In genomic region chr19:53365134-53365898, GRCh38 we compare ENCODE assay signal across 8 cellular contexts. TPM values are rescaled to one million over a fixed set of nuclear protein-coding genes. Genes with fewer than 3 reads are reported as not detected.
DNase-seq lines count a peak whose midpoint lies in the region; ATAC-seq and TF ChIP-seq lines count a peak whose summit lies in the region.

TSS of gene ZNF525 (plus strand) at chr19:53365705. CDS start at chr19:53372282, 6,577 bp downstream.

- peak within 1 kb of the TSS; percentile 84 for H3K4me3 ChIP-seq in thoracic aorta

- H3K4me1 ChIP-seq in thoracic aorta (ENCODE audit: control insufficient read depth in 1 of 2, low read depth in 2 of 2) = no peaks in the 10 kb centered on the region

- H3K9me3 ChIP-seq in thoracic aorta = no peaks in the 10 kb centered on the region

- peak within 1 kb of the TSS; percentile 66 to 81 for H3K27ac ChIP-seq in thoracic aorta

- peak; percentile 83 for DNase-seq in ELR (ENCODE audit: low read depth)
- DNase-seq in H4 (ENCODE audit: low spot score) = peak; percentile 39
- DNase-seq in M059J (ENCODE audit: low read depth) = peak; percentile 87
- DNase-seq in SK-N-DZ (ENCODE audit: low spot score) = peak; percentile 77
- peak; percentile 98 for DNase-seq in activated naive CD4-positive, alpha-beta T cell treated with anti-CD3 and anti-CD28 coated beads, Interleukin-2, amount 10 ng/mL, durations not matched to agents 7 days and 5 days
- DNase-seq in glutamatergic neuron = peak; percentile 94
- peak; percentile 94 for DNase-seq in osteocyte (ENCODE audit: extremely low spot score, unreplicated experiment)
- peak; percentile 61 for DNase-seq in thoracic aorta (ENCODE audit: low spot score)

- peak within 1 kb of the TSS; percentile 93 for H3K4me3 Mint-ChIP-seq in activated naive CD4-positive, alpha-beta T cell treated with anti-CD3 and anti-CD28 coated beads, Interleukin-2, amount 10 ng/mL, durations not matched to agents 7 days and 5 days
- H3K4me3 Mint-ChIP-seq in glutamatergic neuron (ENCODE audit: unreplicated experiment) (peak within 1 kb of the TSS; percentile 93), osteocyte (ENCODE audit: unreplicated experiment) (peak within 1 kb of the TSS; percentile 90)

- no peaks in the 10 kb centered on the region for H3K36me3 ChIP-seq in thoracic aorta

- CTCF ChIA-PET in activated naive CD4-positive, alpha-beta T cell treated with anti-CD3 and anti-CD28 coated beads, Interleukin-2, amount 10 ng/mL, durations not matched to agents 7 days and 5 days (lab: Charles Lee) = no interaction called here

- H3K4me1 Mint-ChIP-seq in activated naive CD4-positive, alpha-beta T cell treated with anti-CD3 and anti-CD28 coated beads, Interleukin-2, amount 10 ng/mL, durations not matched to agents 7 days and 5 days = peaks cover 32% of the 10 kb centered on the region
- H3K4me1 Mint-ChIP-seq in glutamatergic neuron (ENCODE audit: low read depth, unreplicated experiment) (peaks cover 5% of the 10 kb centered on the region), osteocyte (ENCODE audit: unreplicated experiment) (peaks cover 13% of the 10 kb centered on the region)

- peaks cover 24% of the 10 kb centered on the region for H3K36me3 Mint-ChIP-seq in activated naive CD4-positive, alpha-beta T cell treated with anti-CD3 and anti-CD28 coated beads, Interleukin-2, amount 10 ng/mL, durations not matched to agents 7 days and 5 days
- H3K36me3 Mint-ChIP-seq in glutamatergic neuron (ENCODE audit: unreplicated experiment) = no peaks in the 10 kb centered on the region
- no peaks in the 10 kb centered on the region for H3K36me3 Mint-ChIP-seq in osteocyte (ENCODE audit: unreplicated experiment)

- TF ChIP-seq CTCF in glutamatergic neuron (IDR thresholded peaks at IDR 0.05; ENCODE audit: partially characterized antibody, unreplicated experiment) (peak; percentile 66), osteocyte (IDR thresholded peaks at IDR 0.05) (peak; percentile 30), thoracic aorta (IDR thresholded peaks at IDR 0.05) (peak; percentile 20)

- ATAC-seq in thoracic aorta (ENCODE audit: insufficient number of reproducible peaks, low FRiP score, low read depth) = peak; percentile 88

- H3K27ac Mint-ChIP-seq in activated naive CD4-positive, alpha-beta T cell treated with anti-CD3 and anti-CD28 coated beads, Interleukin-2, amount 10 ng/mL, durations not matched to agents 7 days and 5 days = peak within 1 kb of the TSS; percentile 93
- H3K27ac Mint-ChIP-seq in glutamatergic neuron (ENCODE audit: unreplicated experiment) (peak within 1 kb of the TSS; percentile 75), osteocyte (ENCODE audit: unreplicated experiment) (peak within 1 kb of the TSS; percentile 90)

- peaks cover 41% of the 10 kb centered on the region for H3K9me3 Mint-ChIP-seq in activated naive CD4-positive, alpha-beta T cell treated with anti-CD3 and anti-CD28 coated beads, Interleukin-2, amount 10 ng/mL, durations not matched to agents 7 days and 5 days
- H3K9me3 Mint-ChIP-seq in glutamatergic neuron (ENCODE audit: unreplicated experiment) (no peaks in the 10 kb centered on the region), osteocyte (ENCODE audit: unreplicated experiment) (peaks cover 14% of the 10 kb centered on the region)

- H3K27me3 ChIP-seq in thoracic aorta (replicated peaks; ENCODE audit: insufficient read depth) = no peaks in the 10 kb centered on the region

- no peaks in the 10 kb centered on the region for H3K27me3 Mint-ChIP-seq in activated naive CD4-positive, alpha-beta T cell treated with anti-CD3 and anti-CD28 coated beads, Interleukin-2, amount 10 ng/mL, durations not matched to agents 7 days and 5 days
- no peaks in the 10 kb centered on the region for H3K27me3 Mint-ChIP-seq in glutamatergic neuron (ENCODE audit: unreplicated experiment)
- no peaks in the 10 kb centered on the region for H3K27me3 Mint-ChIP-seq in osteocyte (ENCODE audit: unreplicated experiment)

RNA-seq across cellular contexts. Expression of gene ZNF525, which starts in this region (rescaled TPM):
- total RNA-seq in H4 (2014; rRNA removed; shearing (Covaris generic)) = 1.5 and 1.6 TPM in 2 replicates
- 8.7 and 9.3 TPM in 2 replicates for total RNA-seq in M059J (2014; rRNA removed; shearing (Covaris generic))
- polyA plus RNA-seq in SK-N-DZ (2014; cell fraction: cytosol; rRNA removed) = 3.9 and 4.8 TPM in 2 replicates
- 4.6 and 8.4 TPM in 2 replicates for polyA plus RNA-seq in SK-N-DZ (2014; cell fraction: nucleus; rRNA removed)
- total RNA-seq in glutamatergic neuron (ENCODE audit: unreplicated experiment) (8.2 TPM), osteocyte (7.6 and 8.5 TPM in 2 replicates), thoracic aorta (10 to 100 TPM in 1 of 2 donors, 1 to 10 TPM in 1; 4.9 to 11.4 TPM)

Comparison
In these comparisons a context has a peak if more than half of its experiments do, and no peak if none do; other contexts are left out.
1. Peak in every context shown above with its lines: DNase-seq, ATAC-seq, H3K4me3 ChIP-seq and H3K27ac ChIP-seq.
2. DNase-seq: peak in every context shown above with its lines; median percentile 98 in activated naive CD4-positive, alpha-beta T cell treated with anti-CD3 and anti-CD28 coated beads, Interleukin-2, amount 10 ng/mL, durations not matched to agents 7 days and 5 days; 94 in glutamatergic neuron; 94 in osteocyte; 87 in M059J; 83 in ELR; 77 in SK-N-DZ; 61 in thoracic aorta; 39 in H4.